In the genomic region with DNA sequence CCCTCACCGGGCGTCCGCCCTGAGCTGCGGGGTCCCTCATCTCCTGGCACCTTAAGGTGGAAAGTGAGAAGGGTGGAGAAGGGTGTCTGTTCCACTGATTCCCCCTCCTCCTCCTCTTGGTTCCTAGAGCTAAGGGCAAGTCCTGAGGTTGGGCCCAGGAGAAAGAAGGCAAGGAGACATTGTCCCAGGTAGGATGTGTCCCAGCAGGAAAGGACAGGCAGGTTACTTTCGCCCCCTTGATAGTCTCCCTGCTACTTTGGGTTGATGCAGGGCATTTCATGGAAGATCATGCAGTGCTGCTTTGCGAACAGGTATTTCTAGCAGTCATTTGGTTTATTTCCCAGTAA, we compare ENCODE assay signal across 1 cellular context.
TF ChIP-seq lines count a peak whose summit lies in the region.

No MANE protein-coding gene starts in this region.

TF ChIP-seq in endothelial cell of umbilical vein, 7 proteins besides CTCF, POLR2A, EP300 and RAD21:
- TF ChIP-seq MYC (IDR thresholded peaks at IDR 0.05; ENCODE audit: low read depth, low read length) (no peak), JUN (IDR thresholded peaks at IDR 0.05; ENCODE audit: borderline replicate concordance, insufficient read depth, insufficient read length, low read depth) (no peak), EZH2 (IDR thresholded peaks at IDR 0.05; ENCODE audit: borderline replicate concordance, low read depth, low read length, severe bottlenecking) (no peak), GATA2 (IDR thresholded peaks at IDR 0.05; ENCODE audit: insufficient read depth, insufficient read length, low read depth, low read length) (no peak), POLR2AphosphoS5 (IDR thresholded peaks at IDR 0.05; ENCODE audit: insufficient read depth, low read depth, low read length) (no peak), FOS (IDR thresholded peaks at IDR 0.05; ENCODE audit: borderline replicate concordance, insufficient read depth, low read length) (no peak)
- TF ChIP-seq, protein P1, sequence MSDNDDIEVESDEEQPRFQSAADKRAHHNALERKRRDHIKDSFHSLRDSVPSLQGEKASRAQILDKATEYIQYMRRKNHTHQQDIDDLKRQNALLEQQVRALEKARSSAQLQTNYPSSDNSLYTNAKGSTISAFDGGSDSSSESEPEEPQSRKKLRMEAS (IDR thresholded peaks at IDR 0.05; ENCODE audit: insufficient read depth, insufficient read length): no peak
